In genomic region chr12:111093428-111094142, GRCh38 we compare ENCODE assay signal across 16 cellular contexts. TPM values are rescaled to one million over a fixed set of nuclear protein-coding genes. Genes with fewer than 3 reads are reported as not detected.
DNase-seq lines count a peak whose midpoint lies in the region; ATAC-seq, FAIRE-seq and TF ChIP-seq lines count a peak whose summit lies in the region.
"Had no signal": no experiment of that assay in that cellular context is flagged by ENCODE, and none has a peak within 500 bp of the region (broad histone marks: within the 10 kb centered on the region; RNA-seq: fewer than 3 reads in every experiment).

No MANE protein-coding gene starts in this region.

- H3K4me1 ChIP-seq in Peyer's patch (no peaks in the 10 kb centered on the region), psoas muscle (no peaks in the 10 kb centered on the region)
- H3K4me1 ChIP-seq: adrenal gland, colonic mucosa, parathyroid adenoma had no signal

- peak; percentile 78 for FAIRE-seq in GM12891 (lab: Jason Lieb, UNC)

- H3K9me3 ChIP-seq in Peyer's patch, result no peaks in the 10 kb centered on the region
- no peaks in the 10 kb centered on the region for H3K9me3 ChIP-seq in psoas muscle
- H3K9me3 ChIP-seq: adrenal gland, colonic mucosa, suprapubic skin had no signal

- H3K27me3 ChIP-seq in Peyer's patch, result no peaks in the 10 kb centered on the region
- peaks cover 2 to 16% (median 4%) of the 10 kb centered on the region in 3 donors for H3K27me3 ChIP-seq in psoas muscle (ENCODE audit: insufficient read depth in 3 of 3, low read length in 2 of 3)
- H3K27me3 ChIP-seq: colonic mucosa had no signal

- TF ChIP-seq POLR2A in GM12891 (IDR thresholded peaks at IDR 0.05; ENCODE audit: low read depth, low read length), result no peak
- no peak for TF ChIP-seq POLR2A in Peyer's patch (IDR thresholded peaks at IDR 0.05)

- peaks cover 17% of the 10 kb centered on the region for H3K4me1 Mint-ChIP-seq in activated naive CD4-positive, alpha-beta T cell treated with anti-CD3 and anti-CD28 coated beads, Interleukin-2, amount 50 U/mL, for 24 hours

- WGBS in psoas muscle, 3 donors, result 52 to 58% (median 55%) methylated on average over 17 of the region's 17 CpGs

- no peaks in the 10 kb centered on the region for H3K9me3 Mint-ChIP-seq in activated naive CD4-positive, alpha-beta T cell treated with anti-CD3 and anti-CD28 coated beads, Interleukin-2, amount 50 U/mL, for 24 hours
- H3K9me3 Mint-ChIP-seq: HFFc6, mesothelial cell of epicardium had no signal

- TF ChIP-seq CTCF in Peyer's patch (IDR thresholded peaks at IDR 0.05) (no peak), psoas muscle (IDR thresholded peaks at IDR 0.05) (no peak)

- peak; percentile 52 for DNase-seq in GM12891 (ENCODE audit: insufficient read length, low spot score)
- peak in 2 of 3 donors; percentile 53 to 60 for DNase-seq in Peyer's patch
- DNase-seq in stimulated activated CD4-positive, alpha-beta T cell treated with anti-CD3 and anti-CD28 coated beads, Interleukin-2, amount 100 ng/mL, for 24 hours, result peak; percentile 21 to 29
- no peak for DNase-seq in psoas muscle
- no peak for DNase-seq in SHP77 treated with DMSO at 0.1 percent for 48 hours (lab: John Stamatoyannopoulos, UW)
- DNase-seq: adrenal gland, colonic mucosa, HFFc6, NCI-H1436 treated with DMSO at 0.1 percent for 48 hours, NCI-H748 treated with DMSO at 0.1 percent for 48 hours, SIG-M5 had no signal

- peak overlapping the region; percentile 36 for H3K4me3 Mint-ChIP-seq in activated naive CD4-positive, alpha-beta T cell treated with anti-CD3 and anti-CD28 coated beads, Interleukin-2, amount 50 U/mL, for 24 hours
- H3K4me3 Mint-ChIP-seq: HFFc6, mesothelial cell of epicardium had no signal

- no peaks in the 10 kb centered on the region for H3K36me3 Mint-ChIP-seq in activated naive CD4-positive, alpha-beta T cell treated with anti-CD3 and anti-CD28 coated beads, Interleukin-2, amount 50 U/mL, for 24 hours
- H3K36me3 Mint-ChIP-seq: mesothelial cell of epicardium had no signal

- H3K36me3 ChIP-seq in Peyer's patch (no peaks in the 10 kb centered on the region), psoas muscle (ENCODE audit: insufficient read depth in 1 of 2, low read depth in 1 of 2) (no peaks in the 10 kb centered on the region)
- H3K36me3 ChIP-seq: adrenal gland, colonic mucosa, suprapubic skin had no signal

- ATAC-seq in GM21529 (IDR thresholded peaks at IDR 0.05; ENCODE audit: unreplicated experiment), result no peak
- ATAC-seq in psoas muscle, result no peak

- intact Hi-C loops in psoas muscle (cut with DNase I), result no loop called here

- H3K27ac Mint-ChIP-seq in activated naive CD4-positive, alpha-beta T cell treated with anti-CD3 and anti-CD28 coated beads, Interleukin-2, amount 50 U/mL, for 24 hours, result no peak overlapping the region
- H3K27ac Mint-ChIP-seq: HFFc6, mesothelial cell of epicardium had no signal

- no peaks in the 10 kb centered on the region for H3K27me3 Mint-ChIP-seq in activated naive CD4-positive, alpha-beta T cell treated with anti-CD3 and anti-CD28 coated beads, Interleukin-2, amount 50 U/mL, for 24 hours

- no peak overlapping the region for H3K27ac ChIP-seq in Peyer's patch
- H3K27ac ChIP-seq in psoas muscle, result no peak overlapping the region
- H3K27ac ChIP-seq: adrenal gland, colonic mucosa, parathyroid adenoma, suprapubic skin had no signal

- H3K4me3 ChIP-seq in Peyer's patch (no peak overlapping the region), psoas muscle (no peak overlapping the region)
- H3K4me3 ChIP-seq: adrenal gland, colonic mucosa, suprapubic skin had no signal

TF ChIP-seq in GM12891, 5 proteins besides CTCF, POLR2A, EP300 and RAD21:
- TF ChIP-seq POU2F2 (IDR thresholded peaks at IDR 0.05; ENCODE audit: low read depth, low read length) (no peak), SPI1 (IDR thresholded peaks at IDR 0.05; ENCODE audit: low read depth, low read length) (peak; percentile 54; the same call in 1 of the 2 replicates)

RNA-seq across cellular contexts. Expression of gene CUX2, which starts 59.6 kb away (rescaled TPM):
- polyA plus RNA-seq in GM12891 (2012; ENCODE audit: low read depth, missing spikeins), result 0.62 TPM
- total RNA-seq in Peyer's patch (under 1 TPM in 1 of 4 donors, not detected in 3; 0.28 TPM), psoas muscle (under 1 TPM in 2 of 4 donors, not detected in 2; 0.49 to 0.56 TPM)
- under 1 TPM in 1 of 3 donors, not detected in 2; 0.01 TPM for polyA plus RNA-seq in psoas muscle
- total RNA-seq: HFFc6 had no signal

Comparison
In these comparisons a context has a peak if more than half of its experiments do, and no peak if none do; other contexts are left out.
1. DNase-seq: peak in GM12891 (single experiment), Peyer's patch (2 of 3) and stimulated activated CD4-positive, alpha-beta T cell treated with anti-CD3 and anti-CD28 coated beads, Interleukin-2, amount 100 ng/mL, for 24 hours (2 of 2); none in psoas muscle (0 of 2) and SHP77 treated with DMSO at 0.1 percent for 48 hours (single experiment).